9 cellular contexts compared by ENCODE assay signal in genomic region chr21:46551636-46552241, GRCh38.
DNase-seq lines count a peak whose midpoint lies in the region; ATAC-seq and TF ChIP-seq lines count a peak whose summit lies in the region.
"Had no signal": no experiment of that assay in that cellular context is flagged by ENCODE, and none has a peak within 500 bp of the region (broad histone marks: within the 10 kb centered on the region; RNA-seq: fewer than 3 reads in every experiment).

No MANE protein-coding gene starts in this region.

- H3K4me3 ChIP-seq in GM12875 (ENCODE audit: low read depth, low read length): no peak overlapping the region
- no peak overlapping the region for H3K4me3 ChIP-seq in effector memory CD4-positive, alpha-beta T cell (ENCODE audit: insufficient read depth, low read depth, low read length, poor library complexity, severe bottlenecking)
- H3K4me3 ChIP-seq: SJSA1 had no signal

- peaks cover 16% of the 10 kb centered on the region for H3K36me3 ChIP-seq in effector memory CD4-positive, alpha-beta T cell (ENCODE audit: control insufficient read depth, insufficient read depth, low read length)

- H3K27me3 ChIP-seq in effector memory CD4-positive, alpha-beta T cell (replicated peaks; ENCODE audit: control insufficient read depth, insufficient read depth, low read length, poor library complexity, severe bottlenecking): no peaks in the 10 kb centered on the region
- H3K27me3 ChIP-seq: SJSA1 had no signal

- TF ChIP-seq CTCF in GM12875 (IDR thresholded peaks at IDR 0.05; ENCODE audit: borderline replicate concordance, insufficient read depth, low read depth, low read length) (0 out of 2 replicates have a peak, but pooled peaks have one; percentile 29), GM20000 (IDR thresholded peaks at IDR 0.05; ENCODE audit: extremely low read depth, missing control alignments) (no peak)

- H3K9me3 ChIP-seq in effector memory CD4-positive, alpha-beta T cell (ENCODE audit: control insufficient read depth, low read length): no peaks in the 10 kb centered on the region
- H3K9me3 ChIP-seq: SJSA1 had no signal

- peaks cover 44% of the 10 kb centered on the region for H3K4me1 ChIP-seq in effector memory CD4-positive, alpha-beta T cell (ENCODE audit: control insufficient read depth, insufficient read depth, low read length, poor library complexity, severe bottlenecking)
- H3K4me1 ChIP-seq: SJSA1 had no signal

- ATAC-seq in GM21515 (IDR thresholded peaks at IDR 0.05; ENCODE audit: unreplicated experiment) (no peak), GM19035 (IDR thresholded peaks at IDR 0.05; ENCODE audit: unreplicated experiment) (no peak)

- peak; percentile 17 for DNase-seq in activated CD4-positive, alpha-beta T cell treated with anti-CD3 and anti-CD28 coated beads, Interleukin-2, amount 50 U/mL, for 4 hours
- DNase-seq in effector memory CD4-positive, alpha-beta T cell: peak; percentile 6 to 17 (median 14)
- DNase-seq in stimulated activated CD4-positive, alpha-beta T cell treated with anti-CD3 and anti-CD28 coated beads, Interleukin-12 subunit alpha, Interleukin-12 subunit beta, amount 100 ng/mL, for 4 hours: peak; percentile 21
- DNase-seq in DMS 273 (lab: John Stamatoyannopoulos, UW; ENCODE audit: unreplicated experiment): no peak
- no peak for DNase-seq in GM20000 (ENCODE audit: low spot score)

- H3K27ac ChIP-seq in effector memory CD4-positive, alpha-beta T cell (ENCODE audit: insufficient read depth, low read length, poor library complexity, severe bottlenecking): peak overlapping the region; percentile 72
- H3K27ac ChIP-seq: SJSA1 had no signal

Comparison
In these comparisons a context has a peak if more than half of its experiments do, and no peak if none do; other contexts are left out.
1. DNase-seq: peak in activated CD4-positive, alpha-beta T cell treated with anti-CD3 and anti-CD28 coated beads, Interleukin-2, amount 50 U/mL, for 4 hours (2 of 2), effector memory CD4-positive, alpha-beta T cell (3 of 3) and stimulated activated CD4-positive, alpha-beta T cell treated with anti-CD3 and anti-CD28 coated beads, Interleukin-12 subunit alpha, Interleukin-12 subunit beta, amount 100 ng/mL, for 4 hours (single experiment); none in DMS 273 (single experiment) and GM20000 (single experiment).